In genomic region chr15:95557226-95558046, GRCh38 we compare ENCODE assay signal across 10 cellular contexts.
DNase-seq lines count a peak whose midpoint lies in the region; ATAC-seq and TF ChIP-seq lines count a peak whose summit lies in the region.
"Had no signal": no experiment of that assay in that cellular context is flagged by ENCODE, and none has a peak within 500 bp of the region (broad histone marks: within the 10 kb centered on the region; RNA-seq: fewer than 3 reads in every experiment).

No MANE protein-coding gene starts in this region.

- H3K4me3 ChIP-seq in SK-N-MC: peak overlapping the region; percentile 73
- no peak overlapping the region for H3K4me3 ChIP-seq in thoracic aorta

- H3K27me3 Mint-ChIP-seq in activated naive CD8-positive, alpha-beta T cell treated with anti-CD3 and anti-CD28 coated beads, Interleukin-2, amount 50 U/mL, for 24 hours: peaks cover 29% of the 10 kb centered on the region
- peaks cover 44% of the 10 kb centered on the region for H3K27me3 Mint-ChIP-seq in activated naive CD8-positive, alpha-beta T cell treated with anti-CD3 and anti-CD28 coated beads for 36 hours

- H3K36me3 ChIP-seq in SK-N-MC (ENCODE audit: insufficient read depth, low read length) (no peaks in the 10 kb centered on the region), thoracic aorta (no peaks in the 10 kb centered on the region)

- no peak for DNase-seq in activated naive CD8-positive, alpha-beta T cell treated with anti-CD3 and anti-CD28 coated beads, Interleukin-2, amount 50 U/mL, for 24 hours
- DNase-seq in activated naive CD8-positive, alpha-beta T cell treated with anti-CD3 and anti-CD28 coated beads for 36 hours: no peak
- DNase-seq in SK-N-MC (ENCODE audit: low read depth, low spot score): peak; percentile 37
- DNase-seq in glomerular endothelial cell (ENCODE audit: extremely low read depth, low read depth, low spot score): peak; percentile 83
- no peak for DNase-seq in thoracic aorta (ENCODE audit: low spot score)
- DNase-seq in NCI-H1694 treated with DMSO at 0.1 percent for 48 hours (lab: John Stamatoyannopoulos, UW): no peak
- DNase-seq in NCI-H82 treated with DMSO at 0.1 percent for 48 hours (lab: John Stamatoyannopoulos, UW; ENCODE audit: unreplicated experiment): no peak
- DNase-seq in NCI-H1092 treated with DMSO at 0.1 percent for 48 hours (lab: John Stamatoyannopoulos, UW): no peak
- DNase-seq: DND-41 had no signal

- no peaks in the 10 kb centered on the region for H3K9me3 Mint-ChIP-seq in activated naive CD8-positive, alpha-beta T cell treated with anti-CD3 and anti-CD28 coated beads, Interleukin-2, amount 50 U/mL, for 24 hours
- no peaks in the 10 kb centered on the region for H3K9me3 Mint-ChIP-seq in activated naive CD8-positive, alpha-beta T cell treated with anti-CD3 and anti-CD28 coated beads for 36 hours

- H3K9me3 ChIP-seq in SK-N-MC (ENCODE audit: low read depth, low read length) (no peaks in the 10 kb centered on the region), thoracic aorta (no peaks in the 10 kb centered on the region)

- ATAC-seq in activated naive CD8-positive, alpha-beta T cell treated with anti-CD3 and anti-CD28 coated beads, Interleukin-2, amount 50 U/mL, for 24 hours: peak; percentile 52
- ATAC-seq in thoracic aorta (ENCODE audit: insufficient number of reproducible peaks, low FRiP score, low read depth): peak; percentile 78

- H3K4me1 ChIP-seq in thoracic aorta (ENCODE audit: control insufficient read depth in 1 of 2, low read depth in 2 of 2): peaks cover 9 to 37% of the 10 kb centered on the region in 2 donors

- no peaks in the 10 kb centered on the region for H3K36me3 Mint-ChIP-seq in activated naive CD8-positive, alpha-beta T cell treated with anti-CD3 and anti-CD28 coated beads, Interleukin-2, amount 50 U/mL, for 24 hours (ENCODE audit: low read depth)
- H3K36me3 Mint-ChIP-seq in activated naive CD8-positive, alpha-beta T cell treated with anti-CD3 and anti-CD28 coated beads for 36 hours: no peaks in the 10 kb centered on the region

- H3K27ac ChIP-seq in SK-N-MC (peak overlapping the region; percentile 73), thoracic aorta (peak overlapping the region; percentile 69 to 73)
- H3K27ac ChIP-seq: HL-60 had no signal

- H3K9ac ChIP-seq in SK-N-MC (ENCODE audit: insufficient read length): peak overlapping the region; percentile 48

- H3K4me1 Mint-ChIP-seq in activated naive CD8-positive, alpha-beta T cell treated with anti-CD3 and anti-CD28 coated beads, Interleukin-2, amount 50 U/mL, for 24 hours: peaks cover 10% of the 10 kb centered on the region
- peaks cover 7% of the 10 kb centered on the region for H3K4me1 Mint-ChIP-seq in activated naive CD8-positive, alpha-beta T cell treated with anti-CD3 and anti-CD28 coated beads for 36 hours

- no peak overlapping the region for H3K27ac Mint-ChIP-seq in activated naive CD8-positive, alpha-beta T cell treated with anti-CD3 and anti-CD28 coated beads, Interleukin-2, amount 50 U/mL, for 24 hours
- H3K27ac Mint-ChIP-seq in activated naive CD8-positive, alpha-beta T cell treated with anti-CD3 and anti-CD28 coated beads for 36 hours: no peak overlapping the region

- H3K27me3 ChIP-seq in thoracic aorta (replicated peaks; ENCODE audit: insufficient read depth): no peaks in the 10 kb centered on the region

- TF ChIP-seq CTCF in thoracic aorta (IDR thresholded peaks at IDR 0.05): no peak

- no peak overlapping the region for H3K4me3 Mint-ChIP-seq in activated naive CD8-positive, alpha-beta T cell treated with anti-CD3 and anti-CD28 coated beads, Interleukin-2, amount 50 U/mL, for 24 hours
- no peak overlapping the region for H3K4me3 Mint-ChIP-seq in activated naive CD8-positive, alpha-beta T cell treated with anti-CD3 and anti-CD28 coated beads for 36 hours

Comparison
In these comparisons a context has a peak if more than half of its experiments do, and no peak if none do; other contexts are left out.
1. DNase-seq: peak in SK-N-MC (single experiment) and glomerular endothelial cell (single experiment); none in activated naive CD8-positive, alpha-beta T cell treated with anti-CD3 and anti-CD28 coated beads, Interleukin-2, amount 50 U/mL, for 24 hours (single experiment), activated naive CD8-positive, alpha-beta T cell treated with anti-CD3 and anti-CD28 coated beads for 36 hours (single experiment), thoracic aorta (single experiment), NCI-H1694 treated with DMSO at 0.1 percent for 48 hours (single experiment), NCI-H82 treated with DMSO at 0.1 percent for 48 hours (single experiment) and NCI-H1092 treated with DMSO at 0.1 percent for 48 hours (single experiment).